Comparison of ENCODE assay signal across 15 cellular contexts in genomic region chr10:117536862-117537435, GRCh38. TPM values are rescaled to one million over a fixed set of nuclear protein-coding genes. Genes with fewer than 3 reads are reported as not detected.
DNase-seq lines count a peak whose midpoint lies in the region; ATAC-seq and TF ChIP-seq lines count a peak whose summit lies in the region.
"Had no signal": no experiment of that assay in that cellular context is flagged by ENCODE, and none has a peak within 500 bp of the region (broad histone marks: within the 10 kb centered on the region; RNA-seq: fewer than 3 reads in every experiment).

No MANE protein-coding gene starts in this region.

- H3K9me3 Mint-ChIP-seq in activated CD8-positive, alpha-beta T cell treated with anti-CD3 and anti-CD28 coated beads, Interleukin-2, amount 10 ng/mL, durations not matched to agents 7 days and 5 days (ENCODE audit: insufficient read depth) = no peaks in the 10 kb centered on the region
- peaks cover 0 to 18% (median 6%) of the 10 kb centered on the region in 7 donors for H3K9me3 Mint-ChIP-seq in CD14-positive monocyte
- H3K9me3 Mint-ChIP-seq: activated CD4-positive, alpha-beta memory T cell treated with anti-CD3 and anti-CD28 coated beads for 36 hours had no signal

- ATAC-seq in activated CD8-positive, alpha-beta T cell treated with anti-CD3 and anti-CD28 coated beads, Interleukin-2, amount 10 ng/mL, durations not matched to agents 7 days and 5 days = no peak

- no peak overlapping the region for H4K91ac ChIP-seq in neuronal stem cell (ENCODE audit: low read depth, low read length, poor library complexity)

- no peaks in the 10 kb centered on the region for H3K36me3 ChIP-seq in ES-I3 (ENCODE audit: insufficient read depth, low read length)
- no peaks in the 10 kb centered on the region for H3K36me3 ChIP-seq in HUES64 (ENCODE audit: insufficient read depth, low read length)
- no peaks in the 10 kb centered on the region for H3K36me3 ChIP-seq in neuronal stem cell (replicated peaks in 1 of 2; ENCODE audit: control insufficient read depth in 2 of 2, insufficient read depth in 2 of 2, low read length in 2 of 2)
- H3K36me3 ChIP-seq: colonic mucosa, heart left ventricle had no signal

- H3K23ac ChIP-seq in neuronal stem cell (ENCODE audit: low read depth, low read length, poor library complexity) = no peak overlapping the region

- DNase-seq in epithelial cell of proximal tubule (ENCODE audit: low read depth) (no peak), neuronal stem cell (ENCODE audit: low spot score) (no peak), CD14-positive monocyte (ENCODE audit: low spot score) (no peak), 8988T (no peak), NCI-H2029 treated with DMSO at 0.1 percent for 48 hours (lab: John Stamatoyannopoulos, UW) (no peak)
- DNase-seq in activated CD8-positive, alpha-beta T cell treated with anti-CD3 and anti-CD28 coated beads, Interleukin-2, amount 10 ng/mL, durations not matched to agents 7 days and 5 days = no peak
- DNase-seq: aorta; colonic mucosa; heart left ventricle; NCI-H1930; stimulated activated CD4-positive, alpha-beta T cell treated with anti-CD3 and anti-CD28 coated beads, Interleukin-15, amount 100 ng/mL, for 24 hours had no signal

- no peak overlapping the region for H2BK15ac ChIP-seq in neuronal stem cell (ENCODE audit: low read length)

- 2% methylated on average over 40 of the region's 40 CpGs for WGBS in HUES64
- WGBS in neuronal stem cell (ENCODE audit: extremely low coverage in 2 of 2, insufficient read length in 2 of 2, insufficient replicate concordance in 1 of 2), 2 donors = no CpG with 5 or more reads among the region's 40 CpGs

- no peak for TF ChIP-seq CTCF in epithelial cell of proximal tubule (conservative IDR thresholded peaks at IDR 0.05; ENCODE audit: low read depth, low read length)
- no peak for TF ChIP-seq CTCF in CD14-positive monocyte (IDR thresholded peaks at IDR 0.05)

- peak overlapping the region; percentile 48; the same call in 1 of the 2 replicates for H3K9ac ChIP-seq in ES-I3 (ENCODE audit: low read depth, low read length)
- no peak overlapping the region for H3K9ac ChIP-seq in HUES64 (ENCODE audit: low read depth, low read length)
- H3K9ac ChIP-seq in neuronal stem cell (ENCODE audit: low read depth, low read length, poor library complexity) = peak overlapping the region; percentile 71

- H3K4me3 ChIP-seq in HUES64 (ENCODE audit: low read length) = peak overlapping the region; percentile 36
- peak overlapping the region; percentile 35 for H3K4me3 ChIP-seq in epithelial cell of proximal tubule (ENCODE audit: low read depth, low read length)
- peak overlapping the region in 1 of 2 donors; percentile 81 for H3K4me3 ChIP-seq in neuronal stem cell (ENCODE audit: low read length in 2 of 2)
- H3K4me3 ChIP-seq: colonic mucosa had no signal

- H4K8ac ChIP-seq in neuronal stem cell (ENCODE audit: low read depth, low read length) = no peak overlapping the region

- no peaks in the 10 kb centered on the region for H3K79me1 ChIP-seq in neuronal stem cell (ENCODE audit: low read depth, low read length)

- H3K4me3 Mint-ChIP-seq in activated CD8-positive, alpha-beta T cell treated with anti-CD3 and anti-CD28 coated beads, Interleukin-2, amount 10 ng/mL, durations not matched to agents 7 days and 5 days = no peak overlapping the region
- H3K4me3 Mint-ChIP-seq in CD14-positive monocyte = peak overlapping the region in 1 of 2 donors; percentile 87
- H3K4me3 Mint-ChIP-seq: activated CD4-positive, alpha-beta memory T cell treated with anti-CD3 and anti-CD28 coated beads for 36 hours had no signal

- H3K27ac Mint-ChIP-seq in activated CD8-positive, alpha-beta T cell treated with anti-CD3 and anti-CD28 coated beads, Interleukin-2, amount 10 ng/mL, durations not matched to agents 7 days and 5 days = no peak overlapping the region
- no peak overlapping the region for H3K27ac Mint-ChIP-seq in CD14-positive monocyte
- H3K27ac Mint-ChIP-seq: activated CD4-positive, alpha-beta memory T cell treated with anti-CD3 and anti-CD28 coated beads for 36 hours; progenitor cell of endocrine pancreas had no signal

- peak overlapping the region; percentile 2 for H2AK5ac ChIP-seq in neuronal stem cell (ENCODE audit: low read depth, low read length)

- peak overlapping the region; percentile 40 for H3K14ac ChIP-seq in neuronal stem cell (ENCODE audit: low read length)

- peaks cover 3% of the 10 kb centered on the region for H3K36me3 Mint-ChIP-seq in activated CD8-positive, alpha-beta T cell treated with anti-CD3 and anti-CD28 coated beads, Interleukin-2, amount 10 ng/mL, durations not matched to agents 7 days and 5 days (ENCODE audit: low read depth)
- H3K36me3 Mint-ChIP-seq in CD14-positive monocyte = peaks cover 0 to 2% of the 10 kb centered on the region in 2 donors
- H3K36me3 Mint-ChIP-seq: activated CD4-positive, alpha-beta memory T cell treated with anti-CD3 and anti-CD28 coated beads for 36 hours had no signal

- H2BK12ac ChIP-seq in neuronal stem cell (ENCODE audit: low read length) = peak overlapping the region; percentile 95

- intact Hi-C loops in CD14-positive monocyte (cut with micrococcal nuclease) = no loop called here

- CTCF ChIA-PET in activated CD8-positive, alpha-beta T cell treated with anti-CD3 and anti-CD28 coated beads, Interleukin-2, amount 10 ng/mL, durations not matched to agents 7 days and 5 days (lab: Charles Lee) = interaction anchor here (1.1 kb wide), 1 partner anchor 144 kb away, joined by 3 read pairs; no protein-coding TSS in a partner anchor

- peaks cover 78% of the 10 kb centered on the region for H3K27me3 Mint-ChIP-seq in activated CD8-positive, alpha-beta T cell treated with anti-CD3 and anti-CD28 coated beads, Interleukin-2, amount 10 ng/mL, durations not matched to agents 7 days and 5 days (ENCODE audit: low read depth)
- H3K27me3 Mint-ChIP-seq in CD14-positive monocyte (ENCODE audit: low read depth in 3 of 3) = peaks cover 95 to 99% (median 98%) of the 10 kb centered on the region in 3 donors

- H3K4me1 Mint-ChIP-seq in activated CD8-positive, alpha-beta T cell treated with anti-CD3 and anti-CD28 coated beads, Interleukin-2, amount 10 ng/mL, durations not matched to agents 7 days and 5 days (ENCODE audit: low read depth) = peaks cover 7% of the 10 kb centered on the region
- peaks cover 23% of the 10 kb centered on the region for H3K4me1 Mint-ChIP-seq in CD14-positive monocyte

- H3K9me3 ChIP-seq in ES-I3 (ENCODE audit: control insufficient read depth, insufficient read depth, low read length) (no peaks in the 10 kb centered on the region), HUES64 (ENCODE audit: insufficient read depth, low read depth, low read length) (no peaks in the 10 kb centered on the region), neuronal stem cell (replicated peaks in 1 of 2; ENCODE audit: control insufficient read depth in 2 of 2, insufficient read depth in 1 of 2, low read depth in 1 of 2, low read length in 2 of 2) (no peaks in the 10 kb centered on the region)
- H3K9me3 ChIP-seq: colonic mucosa, heart left ventricle had no signal

- no peak overlapping the region for H2AFZ ChIP-seq in neuronal stem cell (ENCODE audit: low read length)

- H3K4me1 ChIP-seq in ES-I3 (ENCODE audit: insufficient read depth, low read length) = peaks cover 7% of the 10 kb centered on the region
- H3K4me1 ChIP-seq in HUES64 (ENCODE audit: insufficient read depth, low read length) = peaks cover 19% of the 10 kb centered on the region
- H3K4me1 ChIP-seq in neuronal stem cell (ENCODE audit: control insufficient read depth in 2 of 2, insufficient read depth in 1 of 2, low read depth in 1 of 2, low read length in 2 of 2) = peaks cover 0 to 16% of the 10 kb centered on the region in 2 donors

- peaks cover 100% of the 10 kb centered on the region for H3K27me3 ChIP-seq in HUES64 (ENCODE audit: insufficient read depth, low read length)
- peaks cover 37 to 100% (median 92%) of the 10 kb centered on the region in 3 experiments for H3K27me3 ChIP-seq in neuronal stem cell (ENCODE audit: control insufficient read depth in 3 of 3, insufficient read depth in 3 of 3, low read depth in 1 of 3, low read length in 3 of 3)

- H2BK120ac ChIP-seq in neuronal stem cell (ENCODE audit: low read depth, low read length) = no peak overlapping the region

- peak overlapping the region; percentile 88 for H3K18ac ChIP-seq in neuronal stem cell (ENCODE audit: low read length)

- no peak overlapping the region for H3K27ac ChIP-seq in HUES64 (ENCODE audit: low read depth, low read length)
- no peak overlapping the region for H3K27ac ChIP-seq in neuronal stem cell (replicated peaks; ENCODE audit: low read length)
- H3K27ac ChIP-seq: colonic mucosa, heart left ventricle had no signal

- no peak overlapping the region for H3K4ac ChIP-seq in neuronal stem cell (ENCODE audit: low read length)

- no peak overlapping the region for H2BK5ac ChIP-seq in neuronal stem cell (ENCODE audit: low read length)

- peak overlapping the region; percentile 79 for H3K4me2 ChIP-seq in neuronal stem cell (ENCODE audit: insufficient read depth, low read length, poor library complexity, severe bottlenecking)

- POLR2A ChIA-PET in activated CD8-positive, alpha-beta T cell treated with anti-CD3 and anti-CD28 coated beads, Interleukin-2, amount 10 ng/mL, durations not matched to agents 7 days and 5 days (lab: Charles Lee) = no interaction called here

RNA-seq across cellular contexts. Expression of gene EMX2, which starts 5.6 kb away (rescaled TPM):
- polyA plus RNA-seq in HUES64 (2013, experiment 1 of 2) = 0.25 TPM
- 0.76 TPM for polyA plus RNA-seq in HUES64 (2013, experiment 2 of 2)
- total RNA-seq in epithelial cell of proximal tubule = 5.7 and 10.7 TPM in 2 replicates
- 14.9 TPM for polyA plus RNA-seq in neuronal stem cell (2013, experiment 1 of 2)
- polyA plus RNA-seq in neuronal stem cell (2013, experiment 2 of 2) = 14.7 TPM
- total RNA-seq in activated CD8-positive, alpha-beta T cell treated with anti-CD3 and anti-CD28 coated beads, Interleukin-2, amount 10 ng/mL, durations not matched to agents 7 days and 5 days = not detected
- not detected for polyA plus RNA-seq in CD14-positive monocyte
- total RNA-seq: activated CD4-positive, alpha-beta memory T cell treated with anti-CD3 and anti-CD28 coated beads for 36 hours; colonic mucosa; progenitor cell of endocrine pancreas had no signal
- polyA plus RNA-seq: aorta had no signal
